In the genomic region with DNA sequence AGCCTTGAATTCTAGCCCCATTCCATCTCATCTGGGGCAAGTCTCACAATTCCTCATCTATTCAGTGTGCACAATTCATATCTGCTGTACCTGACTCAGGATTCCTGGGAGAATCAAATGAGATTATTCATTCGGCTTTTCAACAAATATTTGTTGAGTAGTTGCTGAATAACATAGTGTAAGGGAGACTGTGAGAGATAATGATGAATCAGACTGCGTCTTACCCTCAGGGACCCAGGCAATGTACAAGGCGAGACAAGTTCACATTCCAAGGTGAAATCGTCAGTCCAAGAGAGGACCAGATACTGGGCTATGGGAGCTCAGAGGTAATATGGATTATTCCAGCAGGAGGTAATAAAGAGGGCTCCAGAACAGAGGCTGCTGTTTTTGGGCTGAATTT, we compare ENCODE assay signal across 15 cellular contexts.
A peak's percentile ranks its signal among the peaks of the same experiment; 100 is the strongest.
DNase-seq lines count a peak whose midpoint lies in the region; ATAC-seq and TF ChIP-seq lines count a peak whose summit lies in the region.
"Had no signal": no experiment of that assay in that cellular context is flagged by ENCODE, and none has a peak within 500 bp of the region (broad histone marks: within the 10 kb centered on the region; RNA-seq: fewer than 3 reads in every experiment).

No MANE protein-coding gene starts in this region.

- no peak overlapping the region for H3K27ac Mint-ChIP-seq in T-helper 17 cell
- H3K27ac Mint-ChIP-seq: activated CD4-positive, alpha-beta T cell treated with anti-CD3 and anti-CD28 coated beads for 36 hours; activated T-helper 17 cell treated with anti-CD3 and anti-CD28 coated beads, Interleukin-2, amount 50 U/mL, for 72 hours; CD4-positive, CD25-positive, alpha-beta regulatory T cell had no signal

- H3K27me3 ChIP-seq in foreskin keratinocyte, result no peaks in the 10 kb centered on the region
- H3K27me3 ChIP-seq: suprapubic skin had no signal

- peaks cover 2% of the 10 kb centered on the region for H3K36me3 Mint-ChIP-seq in T-helper 17 cell (ENCODE audit: low read depth)
- H3K36me3 Mint-ChIP-seq: CD4-positive, CD25-positive, alpha-beta regulatory T cell had no signal

- TF ChIP-seq CTCF in foreskin keratinocyte (conservative IDR thresholded peaks at IDR 0.05), result peak; percentile 56

- intact Hi-C loops in sciatic nerve (cut with DNase I), result no loop called here

- H3K9me3 ChIP-seq in T-helper 17 cell (ENCODE audit: control insufficient read depth, low read length, poor library complexity, severe bottlenecking), result no peaks in the 10 kb centered on the region
- H3K9me3 ChIP-seq: lower lobe of right lung, neutrophil, suprapubic skin had no signal

- ATAC-seq in T-helper 17 cell, result no peak
- ATAC-seq in foreskin keratinocyte, result peak; percentile 99
- ATAC-seq in sciatic nerve, result no peak
- ATAC-seq in GM21717 (IDR thresholded peaks at IDR 0.05; ENCODE audit: unreplicated experiment), result no peak
- ATAC-seq: activated CD4-positive, alpha-beta T cell treated with anti-CD3 and anti-CD28 coated beads for 36 hours had no signal

- H3K4me1 ChIP-seq in foreskin keratinocyte, result peaks cover 49% of the 10 kb centered on the region

- peak; percentile 41 for DNase-seq in AG08395 (ENCODE audit: low spot score)
- DNase-seq in HPDE6-E6E7 (ENCODE audit: extremely low spot score), result peak; percentile 91
- DNase-seq in T-helper 17 cell, result no peak
- peak; percentile 99 for DNase-seq in foreskin keratinocyte
- no peak for DNase-seq in sciatic nerve (ENCODE audit: low spot score)
- no peak for DNase-seq in HuH-7 (ENCODE audit: low spot score)
- no peak for DNase-seq in GOT3 (lab: John Stamatoyannopoulos, UW)
- DNase-seq: activated CD4-positive, alpha-beta T cell treated with anti-CD3 and anti-CD28 coated beads for 36 hours; lower lobe of right lung had no signal

- peak overlapping the region; percentile 16 for H3K27ac ChIP-seq in foreskin keratinocyte
- H3K27ac ChIP-seq: cardiac muscle cell, lower lobe of right lung, neutrophil, suprapubic skin had no signal

- peaks cover 43% of the 10 kb centered on the region for H3K27me3 Mint-ChIP-seq in T-helper 17 cell

- H3K4me1 Mint-ChIP-seq in T-helper 17 cell, result peaks cover 9% of the 10 kb centered on the region
- H3K4me1 Mint-ChIP-seq: activated T-helper 17 cell treated with anti-CD3 and anti-CD28 coated beads, Interleukin-2, amount 50 U/mL, for 72 hours had no signal

- peak overlapping the region; percentile 12 for H3K4me3 Mint-ChIP-seq in T-helper 17 cell
- H3K4me3 Mint-ChIP-seq: activated CD4-positive, alpha-beta T cell treated with anti-CD3 and anti-CD28 coated beads for 36 hours; activated T-helper 17 cell treated with anti-CD3 and anti-CD28 coated beads, Interleukin-2, amount 50 U/mL, for 72 hours; CD4-positive, CD25-positive, alpha-beta regulatory T cell had no signal

Comparison
In these comparisons a context has a peak if more than half of its experiments do, and no peak if none do; other contexts are left out.
1. DNase-seq: peak in AG08395 (single experiment), HPDE6-E6E7 (single experiment) and foreskin keratinocyte (2 of 2); none in T-helper 17 cell (0 of 3), sciatic nerve (single experiment), HuH-7 (single experiment) and GOT3 (single experiment).